21 cellular contexts compared by ENCODE assay signal in genomic region chrX:85140963-85141362, GRCh38.
DNase-seq lines count a peak whose midpoint lies in the region; ATAC-seq and TF ChIP-seq lines count a peak whose summit lies in the region.
"Had no signal": no experiment of that assay in that cellular context is flagged by ENCODE, and none has a peak within 500 bp of the region (broad histone marks: within the 10 kb centered on the region; RNA-seq: fewer than 3 reads in every experiment).

No MANE protein-coding gene starts in this region.

- POLR2A ChIA-PET in PC-3 (lab: Charles Lee; ENCODE audit: unreplicated experiment) = no interaction called here

- H3K4me3 ChIP-seq in PC-3 (ENCODE audit: low read length) = no peak overlapping the region
- H3K4me3 ChIP-seq: neural progenitor cell, prostate gland, SJCRH30, thoracic aorta had no signal

- no peaks in the 10 kb centered on the region for H3K4me1 ChIP-seq in PC-3 (ENCODE audit: insufficient read depth, low read length)
- H3K4me1 ChIP-seq: neural progenitor cell, prostate gland, SJCRH30 had no signal

- no peaks in the 10 kb centered on the region for H3K36me3 ChIP-seq in PC-3 (ENCODE audit: low read depth, low read length)
- H3K36me3 ChIP-seq: neural progenitor cell, prostate gland, SJCRH30, thoracic aorta had no signal

- no peak for DNase-seq in SKM-1 (lab: John Stamatoyannopoulos, UW; ENCODE audit: unreplicated experiment)
- DNase-seq in globus pallidus (ENCODE audit: low spot score) = no peak
- no peak for DNase-seq in HCEC 1CT
- no peak for DNase-seq in PC-3
- DNase-seq: activated CD4-positive, alpha-beta memory T cell treated with anti-CD3 and anti-CD28 coated beads, Interleukin-2, amount 10 ng/mL, durations not matched to agents 7 days and 5 days; activated naive CD4-positive, alpha-beta T cell treated with anti-CD3 and anti-CD28 coated beads for 36 hours; activated T-cell treated with anti-CD3 and anti-CD28 coated beads for 4 hours; anterior cingulate cortex; central memory CD4-positive, alpha-beta T cell; DND-41; HFFc6; NCI-H774; SJCRH30 had no signal

- CTCF ChIA-PET in PC-3 (lab: Charles Lee) = no interaction called here

- H3K79me2 ChIP-seq in PC-3 (ENCODE audit: low read length) = no peaks in the 10 kb centered on the region

- H4K20me1 ChIP-seq in PC-3 (ENCODE audit: low read length) = no peaks in the 10 kb centered on the region

- H3K9me2 ChIP-seq in PC-3 (replicated peaks; ENCODE audit: low read length) = no peaks in the 10 kb centered on the region

- no peak overlapping the region for H3K9ac ChIP-seq in PC-3 (ENCODE audit: low read length)
- H3K9ac ChIP-seq: neural progenitor cell had no signal

- H3F3A ChIP-seq in PC-3 (ENCODE audit: low read length, unreplicated experiment) = no peaks in the 10 kb centered on the region

- ATAC-seq in GM18498 (IDR thresholded peaks at IDR 0.05; ENCODE audit: unreplicated experiment) (peak; percentile 64), GM19397 (IDR thresholded peaks at IDR 0.05; ENCODE audit: unreplicated experiment) (peak; percentile 67), HG02763 (IDR thresholded peaks at IDR 0.05; ENCODE audit: unreplicated experiment) (peak; percentile 74), HG03558 (IDR thresholded peaks at IDR 0.05; ENCODE audit: extremely low read depth, unreplicated experiment) (peak; percentile 48), PC-3 (no peak)
- ATAC-seq: stimulated activated effector memory CD8-positive, alpha-beta T cell treated with anti-CD3 and anti-CD28 coated beads, Interleukin-12 subunit alpha, Interleukin-12 subunit beta, amount 100 ng/mL, for 72 hours had no signal

- intact Hi-C loops in PC-3 (cut with micrococcal nuclease) = no loop called here

- H3K27me3 ChIP-seq in PC-3 (ENCODE audit: low read length) = no peaks in the 10 kb centered on the region
- H3K27me3 ChIP-seq: neural progenitor cell, SJCRH30 had no signal

- no peak overlapping the region for H3K4me2 ChIP-seq in PC-3 (ENCODE audit: low read length)
- H3K4me2 ChIP-seq: neural progenitor cell had no signal

- no peak overlapping the region for H2AFZ ChIP-seq in PC-3 (ENCODE audit: low read length)
- H2AFZ ChIP-seq: neural progenitor cell had no signal

- BruUV-seq in PC-3 (replicated peaks; lab: Mats Ljungman, UMichigan) = no TSS peak

- TF ChIP-seq CTCF in PC-3 (conservative IDR thresholded peaks at IDR 0.05; ENCODE audit: low read depth, low read length) = no peak

- no peaks in the 10 kb centered on the region for H3K9me3 ChIP-seq in PC-3 (ENCODE audit: low read length)
- H3K9me3 ChIP-seq: prostate gland, SJCRH30, thoracic aorta had no signal

- no peak overlapping the region for H3K27ac ChIP-seq in PC-3 (ENCODE audit: low read length)
- H3K27ac ChIP-seq: neural progenitor cell, prostate gland, SJCRH30, thoracic aorta had no signal
